ENCODE assay signal across 18 cellular contexts in the genomic region with DNA sequence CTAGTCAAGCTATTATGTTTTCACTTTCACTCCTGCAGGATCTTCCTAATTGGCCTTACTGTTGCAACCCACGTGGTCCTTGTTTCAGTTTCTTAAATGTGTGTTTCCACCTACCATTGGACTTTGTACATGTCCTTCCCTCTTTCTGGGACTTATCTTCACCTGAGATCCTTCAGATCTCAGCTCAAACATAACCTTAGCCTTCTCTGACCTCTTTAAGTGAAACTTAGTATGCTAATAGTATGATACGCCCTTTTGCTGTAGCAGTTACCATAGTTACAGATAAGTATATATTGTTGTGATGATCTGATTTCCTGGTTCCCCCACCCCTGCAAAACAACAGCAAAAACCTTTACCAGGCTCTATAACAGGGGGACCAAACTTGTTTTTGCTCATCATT. TPM values are rescaled to one million over a fixed set of nuclear protein-coding genes. Genes with fewer than 3 reads are reported as not detected.
DNase-seq lines count a peak whose midpoint lies in the region; ATAC-seq, FAIRE-seq and TF ChIP-seq lines count a peak whose summit lies in the region.
"Had no signal": no experiment of that assay in that cellular context is flagged by ENCODE, and none has a peak within 500 bp of the region (broad histone marks: within the 10 kb centered on the region; RNA-seq: fewer than 3 reads in every experiment).

No MANE protein-coding gene starts in this region.

- H3K9me3 ChIP-seq in small intestine (ENCODE audit: control insufficient read depth, low read depth), result no peaks in the 10 kb centered on the region
- H3K9me3 ChIP-seq in WERI-Rb-1 (ENCODE audit: severe bottlenecking), result no peaks in the 10 kb centered on the region

- peaks cover 12% of the 10 kb centered on the region for H3K36me3 Mint-ChIP-seq in activated naive CD8-positive, alpha-beta T cell treated with anti-CD3 and anti-CD28 coated beads for 36 hours
- peaks cover 50% of the 10 kb centered on the region for H3K36me3 Mint-ChIP-seq in activated naive CD8-positive, alpha-beta T cell treated with anti-CD3 and anti-CD28 coated beads, Interleukin-2, amount 50 U/mL, for 24 hours (ENCODE audit: low read depth)
- peaks cover 23% of the 10 kb centered on the region for H3K36me3 Mint-ChIP-seq in activated naive CD8-positive, alpha-beta T cell treated with anti-CD3 and anti-CD28 coated beads, Interleukin-2, amount 10 ng/mL, durations not matched to agents 7 days and 5 days

- WGBS in small intestine, 3 donors, result 9 to 47% (median 13%) methylated on average over 2 of the region's 2 CpGs

- H3K36me3 ChIP-seq in small intestine (ENCODE audit: control insufficient read depth in 2 of 2, insufficient read depth in 2 of 2, low read length in 2 of 2) (peaks cover 0 to 2% of the 10 kb centered on the region in 2 donors), WERI-Rb-1 (peaks cover 74% of the 10 kb centered on the region)

- FAIRE-seq in small intestine (lab: Jason Lieb, UNC), result peak; percentile 59
- FAIRE-seq: urothelium cell line had no signal

- peak overlapping the region; percentile 40 for H3K27ac Mint-ChIP-seq in activated naive CD8-positive, alpha-beta T cell treated with anti-CD3 and anti-CD28 coated beads for 36 hours
- no peak overlapping the region for H3K27ac Mint-ChIP-seq in activated naive CD8-positive, alpha-beta T cell treated with anti-CD3 and anti-CD28 coated beads, Interleukin-2, amount 50 U/mL, for 24 hours
- H3K27ac Mint-ChIP-seq in activated naive CD8-positive, alpha-beta T cell treated with anti-CD3 and anti-CD28 coated beads, Interleukin-2, amount 10 ng/mL, durations not matched to agents 7 days and 5 days, result peak overlapping the region; percentile 6
- H3K27ac Mint-ChIP-seq: mesothelial cell of epicardium had no signal

- H3K27ac ChIP-seq in small intestine (ENCODE audit: low read depth in 1 of 2, low read length in 1 of 2) (peak overlapping the region; percentile 52 to 60), WERI-Rb-1 (no peak overlapping the region)

- no peaks in the 10 kb centered on the region for H3K9me3 Mint-ChIP-seq in activated naive CD8-positive, alpha-beta T cell treated with anti-CD3 and anti-CD28 coated beads for 36 hours
- no peaks in the 10 kb centered on the region for H3K9me3 Mint-ChIP-seq in activated naive CD8-positive, alpha-beta T cell treated with anti-CD3 and anti-CD28 coated beads, Interleukin-2, amount 50 U/mL, for 24 hours
- no peaks in the 10 kb centered on the region for H3K9me3 Mint-ChIP-seq in activated naive CD8-positive, alpha-beta T cell treated with anti-CD3 and anti-CD28 coated beads, Interleukin-2, amount 10 ng/mL, durations not matched to agents 7 days and 5 days
- H3K9me3 Mint-ChIP-seq: mesothelial cell of epicardium had no signal

- peaks cover 0 to 1% of the 10 kb centered on the region in 2 donors for H3K4me1 ChIP-seq in small intestine (ENCODE audit: control insufficient read depth in 2 of 2, insufficient read depth in 1 of 2, low read depth in 1 of 2, low read length in 1 of 2)

- no peaks in the 10 kb centered on the region for H3K27me3 ChIP-seq in small intestine (ENCODE audit: control insufficient read depth in 2 of 2, insufficient read depth in 2 of 2, low read length in 2 of 2)
- H3K27me3 ChIP-seq in WERI-Rb-1 (ENCODE audit: insufficient read depth, low read depth, severe bottlenecking), result no peaks in the 10 kb centered on the region

- no peak for DNase-seq in activated naive CD8-positive, alpha-beta T cell treated with anti-CD3 and anti-CD28 coated beads for 36 hours
- DNase-seq in activated naive CD8-positive, alpha-beta T cell treated with anti-CD3 and anti-CD28 coated beads, Interleukin-2, amount 50 U/mL, for 24 hours, result no peak
- DNase-seq in HT-29 (ENCODE audit: low spot score), result peak; percentile 22
- no peak for DNase-seq in activated naive CD8-positive, alpha-beta T cell treated with anti-CD3 and anti-CD28 coated beads, Interleukin-2, amount 10 ng/mL, durations not matched to agents 7 days and 5 days
- DNase-seq in small intestine, result peak; percentile 97
- DNase-seq in middle frontal gyrus (ENCODE audit: extremely low spot score, low spot score), result no peak
- DNase-seq in WERI-Rb-1, result no peak
- DNase-seq in EL, result no peak
- DNase-seq: activated CD8-positive, alpha-beta memory T cell treated with anti-CD3 and anti-CD28 coated beads for 24 hours; cerebellar nuclear complex; DMS53; NCI-H1436 treated with DMSO at 0.1 percent for 48 hours; NCI-H446; SIG-M5; T1000 had no signal

- peaks cover 12% of the 10 kb centered on the region for H3K4me1 Mint-ChIP-seq in activated naive CD8-positive, alpha-beta T cell treated with anti-CD3 and anti-CD28 coated beads for 36 hours
- peaks cover 8% of the 10 kb centered on the region for H3K4me1 Mint-ChIP-seq in activated naive CD8-positive, alpha-beta T cell treated with anti-CD3 and anti-CD28 coated beads, Interleukin-2, amount 50 U/mL, for 24 hours
- peaks cover 9% of the 10 kb centered on the region for H3K4me1 Mint-ChIP-seq in activated naive CD8-positive, alpha-beta T cell treated with anti-CD3 and anti-CD28 coated beads, Interleukin-2, amount 10 ng/mL, durations not matched to agents 7 days and 5 days
- H3K4me1 Mint-ChIP-seq: mesothelial cell of epicardium had no signal

- ATAC-seq in activated naive CD8-positive, alpha-beta T cell treated with anti-CD3 and anti-CD28 coated beads, Interleukin-2, amount 50 U/mL, for 24 hours, result no peak
- ATAC-seq in activated naive CD8-positive, alpha-beta T cell treated with anti-CD3 and anti-CD28 coated beads, Interleukin-2, amount 10 ng/mL, durations not matched to agents 7 days and 5 days (ENCODE audit: low read depth), result peak; percentile 36
- ATAC-seq: HCT116 had no signal

- no peaks in the 10 kb centered on the region for H3K27me3 Mint-ChIP-seq in activated naive CD8-positive, alpha-beta T cell treated with anti-CD3 and anti-CD28 coated beads for 36 hours
- H3K27me3 Mint-ChIP-seq in activated naive CD8-positive, alpha-beta T cell treated with anti-CD3 and anti-CD28 coated beads, Interleukin-2, amount 50 U/mL, for 24 hours, result no peaks in the 10 kb centered on the region
- H3K27me3 Mint-ChIP-seq in activated naive CD8-positive, alpha-beta T cell treated with anti-CD3 and anti-CD28 coated beads, Interleukin-2, amount 10 ng/mL, durations not matched to agents 7 days and 5 days, result no peaks in the 10 kb centered on the region

- H3K4me3 Mint-ChIP-seq in activated naive CD8-positive, alpha-beta T cell treated with anti-CD3 and anti-CD28 coated beads for 36 hours, result no peak overlapping the region
- no peak overlapping the region for H3K4me3 Mint-ChIP-seq in activated naive CD8-positive, alpha-beta T cell treated with anti-CD3 and anti-CD28 coated beads, Interleukin-2, amount 50 U/mL, for 24 hours
- H3K4me3 Mint-ChIP-seq in activated naive CD8-positive, alpha-beta T cell treated with anti-CD3 and anti-CD28 coated beads, Interleukin-2, amount 10 ng/mL, durations not matched to agents 7 days and 5 days, result no peak overlapping the region
- H3K4me3 Mint-ChIP-seq: mesothelial cell of epicardium had no signal

- POLR2A ChIA-PET in activated naive CD8-positive, alpha-beta T cell treated with anti-CD3 and anti-CD28 coated beads, Interleukin-2, amount 10 ng/mL, durations not matched to agents 7 days and 5 days (lab: Charles Lee), result interaction anchor here (0.6 kb wide), 1 partner anchor 16 kb away, joined by 3 read pairs; no protein-coding TSS in a partner anchor

- no peak for TF ChIP-seq CTCF in WERI-Rb-1 (IDR thresholded peaks at IDR 0.05; ENCODE audit: low read depth, low read length)

- no peak overlapping the region for H3K4me3 ChIP-seq in small intestine (ENCODE audit: low read depth in 1 of 2, low read length in 2 of 2)
- no peak overlapping the region for H3K4me3 ChIP-seq in WERI-Rb-1 (ENCODE audit: low read depth, low read length)

RNA-seq across cellular contexts. Expression of a gene that starts 35.2 kb away (rescaled TPM):
- 100 to 1,000 TPM; 201 to 209 TPM for total RNA-seq in activated naive CD8-positive, alpha-beta T cell treated with anti-CD3 and anti-CD28 coated beads for 36 hours
- total RNA-seq in HT-29 (2014; rRNA removed; shearing (Covaris generic)), result 50.4 and 52.5 TPM in 2 replicates
- 100 to 1,000 TPM; 134 to 147 TPM for total RNA-seq in activated naive CD8-positive, alpha-beta T cell treated with anti-CD3 and anti-CD28 coated beads, Interleukin-2, amount 10 ng/mL, durations not matched to agents 7 days and 5 days
- polyA plus RNA-seq in small intestine, result 10 to 100 TPM; 20.0 to 30.9 (median 27.5) TPM

Comparison
In these comparisons a context has a peak if more than half of its experiments do, and no peak if none do; other contexts are left out.
1. DNase-seq: peak in HT-29 (single experiment) and small intestine (single experiment); none in activated naive CD8-positive, alpha-beta T cell treated with anti-CD3 and anti-CD28 coated beads for 36 hours (single experiment), activated naive CD8-positive, alpha-beta T cell treated with anti-CD3 and anti-CD28 coated beads, Interleukin-2, amount 50 U/mL, for 24 hours (single experiment), activated naive CD8-positive, alpha-beta T cell treated with anti-CD3 and anti-CD28 coated beads, Interleukin-2, amount 10 ng/mL, durations not matched to agents 7 days and 5 days (single experiment), middle frontal gyrus (single experiment), WERI-Rb-1 (single experiment) and EL (single experiment).